In the genomic region with DNA sequence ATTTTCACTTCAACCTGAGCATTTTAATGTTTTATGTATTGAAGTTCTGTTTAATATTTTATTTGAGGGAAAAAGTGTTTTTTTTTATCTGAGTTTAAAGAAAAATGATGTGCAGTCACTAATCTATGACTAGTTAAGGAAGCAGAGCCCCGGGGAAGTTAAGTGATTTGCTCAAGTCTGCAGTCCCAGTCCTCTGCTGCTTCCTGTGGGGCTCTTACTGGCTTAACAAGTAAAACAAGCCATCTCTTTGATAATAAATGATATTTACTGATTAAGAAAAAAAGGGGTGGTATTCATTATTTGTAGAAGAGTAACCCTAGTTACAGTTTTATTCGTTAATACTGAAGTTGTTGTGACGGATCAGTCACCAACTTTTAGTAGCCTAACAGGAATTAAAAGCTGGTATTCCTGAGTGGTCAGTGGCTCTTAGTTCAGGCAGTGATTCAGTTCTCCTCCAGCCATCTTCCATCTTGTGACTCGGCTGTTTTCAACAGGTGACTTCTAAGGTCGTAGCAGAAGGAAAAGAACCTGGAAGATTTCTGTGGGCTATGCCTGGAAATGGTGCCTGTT, we compare ENCODE assay signal across 1 cellular context.
TF ChIP-seq lines count a peak whose summit lies in the region.

No MANE protein-coding gene starts in this region.

TF ChIP-seq in HepG2, 621 proteins besides CTCF, POLR2A, EP300 and RAD21 (continued from another document):
- TF ChIP-seq, protein P1, sequence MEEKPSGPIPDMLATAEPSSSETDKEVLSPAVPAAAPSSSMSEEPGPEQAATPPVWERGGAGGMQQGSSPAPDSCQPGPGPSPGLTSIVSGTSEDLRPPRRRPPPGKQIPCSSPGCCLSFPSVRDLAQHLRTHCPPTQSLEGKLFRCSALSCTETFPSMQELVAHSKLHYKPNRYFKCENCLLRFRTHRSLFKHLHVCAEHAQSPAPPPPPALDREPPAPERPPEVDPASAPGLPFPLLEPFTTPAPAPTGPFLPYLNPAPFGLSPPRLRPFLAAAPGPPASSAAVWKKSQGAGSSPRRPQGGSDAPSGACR (CRISPR knock-in tag; IDR thresholded peaks at IDR 0.05), result no peak
- TF ChIP-seq, protein P2, sequence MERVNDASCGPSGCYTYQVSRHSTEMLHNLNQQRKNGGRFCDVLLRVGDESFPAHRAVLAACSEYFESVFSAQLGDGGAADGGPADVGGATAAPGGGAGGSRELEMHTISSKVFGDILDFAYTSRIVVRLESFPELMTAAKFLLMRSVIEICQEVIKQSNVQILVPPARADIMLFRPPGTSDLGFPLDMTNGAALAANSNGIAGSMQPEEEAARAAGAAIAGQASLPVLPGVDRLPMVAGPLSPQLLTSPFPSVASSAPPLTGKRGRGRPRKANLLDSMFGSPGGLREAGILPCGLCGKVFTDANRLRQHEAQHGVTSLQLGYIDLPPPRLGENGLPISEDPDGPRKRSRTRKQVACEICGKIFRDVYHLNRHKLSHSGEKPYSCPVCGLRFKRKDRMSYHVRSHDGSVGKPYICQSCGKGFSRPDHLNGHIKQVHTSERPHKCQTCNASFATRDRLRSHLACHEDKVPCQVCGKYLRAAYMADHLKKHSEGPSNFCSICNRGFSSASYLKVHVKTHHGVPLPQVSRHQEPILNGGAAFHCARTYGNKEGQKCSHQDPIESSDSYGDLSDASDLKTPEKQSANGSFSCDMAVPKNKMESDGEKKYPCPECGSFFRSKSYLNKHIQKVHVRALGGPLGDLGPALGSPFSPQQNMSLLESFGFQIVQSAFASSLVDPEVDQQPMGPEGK (CRISPR knock-in tag; IDR thresholded peaks at IDR 0.05), result no peak
- no peak for TF ChIP-seq STAT5B (CRISPR knock-in tag; IDR thresholded peaks at IDR 0.05)
- TF ChIP-seq NCOA5 (CRISPR knock-in tag; IDR thresholded peaks at IDR 0.05), result no peak
